In genomic region chr20:54199721-54200176, GRCh38 we compare ENCODE assay signal across 8 cellular contexts. TPM values are rescaled to one million over a fixed set of nuclear protein-coding genes. Genes with fewer than 3 reads are reported as not detected.
DNase-seq lines count a peak whose midpoint lies in the region; ATAC-seq, FAIRE-seq and TF ChIP-seq lines count a peak whose summit lies in the region.

No MANE protein-coding gene starts in this region.

- no peaks in the 10 kb centered on the region for H3K27me3 Mint-ChIP-seq in astrocyte (ENCODE audit: low read depth, unreplicated experiment)

- 13% methylated on average over 7 of the region's 7 CpGs for WGBS in right cardiac atrium

- H3K27ac Mint-ChIP-seq in astrocyte (ENCODE audit: unreplicated experiment): no peak overlapping the region

- no peak overlapping the region for H3K4me3 Mint-ChIP-seq in astrocyte (ENCODE audit: unreplicated experiment)

- no peaks in the 10 kb centered on the region for H3K36me3 Mint-ChIP-seq in astrocyte (ENCODE audit: low read depth, unreplicated experiment)

- H3K9me3 Mint-ChIP-seq in astrocyte (ENCODE audit: unreplicated experiment): peaks cover 3% of the 10 kb centered on the region

- H3K9me3 ChIP-seq in astrocyte (ENCODE audit: insufficient read depth, low read depth, low read length) (no peaks in the 10 kb centered on the region), right cardiac atrium (ENCODE audit: control insufficient read depth, low read length) (no peaks in the 10 kb centered on the region), gastrocnemius medialis (no peaks in the 10 kb centered on the region)

- in situ Hi-C loops in gastrocnemius medialis (cut with MboI; ENCODE audit: low sequenced_read_pairs in 4 of 4): loop anchor here in 3 of 4 donors (5.0 to 25.0 kb wide), 3 partner anchors 95 to 612 kb away; partner anchors contain the start of gene ZNF217 (in 2 of the 3)

- TF ChIP-seq CTCF in C4-2B (conservative IDR thresholded peaks at IDR 0.05) (peak; percentile 97), GM20000 (IDR thresholded peaks at IDR 0.05; ENCODE audit: extremely low read depth, missing control alignments) (peak; percentile 87), astrocyte (IDR thresholded peaks at IDR 0.05; ENCODE audit: insufficient read depth, low read depth, low read length) (peak; percentile 98), gastrocnemius medialis (IDR thresholded peaks at IDR 0.05 in 4 of 5, conservative IDR thresholded peaks at IDR 0.05 in 1 of 5) (peak; percentile 49 to 85 (median 71))

- no peaks in the 10 kb centered on the region for H4K20me1 ChIP-seq in astrocyte (ENCODE audit: insufficient read depth, low read length)

- DNase-seq in GM20000 (ENCODE audit: low spot score) (peak; percentile 67), NCI-H146 treated with DMSO at 0.1 percent for 48 hours (lab: John Stamatoyannopoulos, UW; ENCODE audit: unreplicated experiment) (peak; percentile 9), T-helper 9 cell (peak; percentile 55), astrocyte (ENCODE audit: low read depth) (no peak), right cardiac atrium (peak; percentile 53 to 88 (median 87)), gastrocnemius medialis (peak; percentile 27 to 51)

- intact Hi-C loops in right cardiac atrium (cut with DNase I) (loop anchor here in 3 of 4 donors (2.0 to 10.0 kb wide), 4 partner anchors 102 to 625 kb away; no protein-coding TSS in a partner anchor), gastrocnemius medialis (cut with DNase I; ENCODE audit: low total_unique reads) (loop anchor here (1.0 to 2.0 kb wide), 2 partner anchors 102 to 621 kb away; no protein-coding TSS in a partner anchor)

- peaks cover 4% of the 10 kb centered on the region for H3K4me1 Mint-ChIP-seq in astrocyte (ENCODE audit: low read depth, unreplicated experiment)

- H3K27ac ChIP-seq in C4-2B: no peak overlapping the region
- H3K27ac ChIP-seq in astrocyte (ENCODE audit: low read depth, low read length): no peak overlapping the region
- H3K27ac ChIP-seq in right cardiac atrium (ENCODE audit: low read length): no peak overlapping the region
- no peak overlapping the region for H3K27ac ChIP-seq in gastrocnemius medialis

- H3K4me2 ChIP-seq in astrocyte (ENCODE audit: low read length): no peak overlapping the region

- H3K4me3 ChIP-seq in astrocyte (ENCODE audit: insufficient read depth, low read depth, low read length): no peak overlapping the region
- H3K4me3 ChIP-seq in right cardiac atrium (ENCODE audit: low read length): no peak overlapping the region
- no peak overlapping the region for H3K4me3 ChIP-seq in gastrocnemius medialis

- H3K27me3 ChIP-seq in astrocyte (ENCODE audit: insufficient read depth, low read length): peaks cover 3% of the 10 kb centered on the region
- H3K27me3 ChIP-seq in right cardiac atrium (ENCODE audit: control insufficient read depth, insufficient read depth): no peaks in the 10 kb centered on the region
- H3K27me3 ChIP-seq in gastrocnemius medialis: peaks cover 0 to 4% (median 0%) of the 10 kb centered on the region in 3 donors

- ATAC-seq in right cardiac atrium (peak; percentile 55 to 69), gastrocnemius medialis (peak; percentile 50 to 70), HG03196 (IDR thresholded peaks at IDR 0.05; ENCODE audit: unreplicated experiment) (no peak)

- H3K79me2 ChIP-seq in astrocyte (ENCODE audit: insufficient read depth, low read length): no peaks in the 10 kb centered on the region

- no peaks in the 10 kb centered on the region for H3K36me3 ChIP-seq in astrocyte (ENCODE audit: insufficient read depth, low read length)
- H3K36me3 ChIP-seq in gastrocnemius medialis: no peaks in the 10 kb centered on the region

- H2AFZ ChIP-seq in astrocyte (ENCODE audit: low read depth, low read length): no peak overlapping the region

- peak; percentile 26 for FAIRE-seq in astrocyte (lab: Jason Lieb, UNC)

- H3K4me1 ChIP-seq in astrocyte (ENCODE audit: insufficient read depth, low read length): no peaks in the 10 kb centered on the region
- no peaks in the 10 kb centered on the region for H3K4me1 ChIP-seq in right cardiac atrium (ENCODE audit: control insufficient read depth, insufficient read depth, low read length)
- no peaks in the 10 kb centered on the region for H3K4me1 ChIP-seq in gastrocnemius medialis

- TF ChIP-seq POLR2A in gastrocnemius medialis (IDR thresholded peaks at IDR 0.05): no peak

- no peak overlapping the region for H3K9ac ChIP-seq in astrocyte (ENCODE audit: low read length)

RNA-seq across cellular contexts. Expression of gene PFDN4, which starts 8.1 kb away (rescaled TPM):
- total RNA-seq in astrocyte: 28.3 and 35.2 TPM in 2 replicates
- 10 to 100 TPM; 19.6 to 28.4 (median 25.6) TPM for total RNA-seq in right cardiac atrium
- polyA plus RNA-seq in right cardiac atrium: 88.6 TPM
- total RNA-seq in gastrocnemius medialis: 10 to 100 TPM; 36.8 to 90.2 (median 64.8) TPM

RNA-seq across cellular contexts. Expression of gene CYP24A1, which starts 26.0 kb away (rescaled TPM):
- total RNA-seq in astrocyte (0.60 and 0.73 TPM in 2 replicates), right cardiac atrium (not detected), gastrocnemius medialis (under 1 TPM in 1 of 4 donors, not detected in 3; 0.20 TPM)
- polyA plus RNA-seq in right cardiac atrium: not detected
